ENCODE assay signal across 8 cellular contexts in the genomic region with DNA sequence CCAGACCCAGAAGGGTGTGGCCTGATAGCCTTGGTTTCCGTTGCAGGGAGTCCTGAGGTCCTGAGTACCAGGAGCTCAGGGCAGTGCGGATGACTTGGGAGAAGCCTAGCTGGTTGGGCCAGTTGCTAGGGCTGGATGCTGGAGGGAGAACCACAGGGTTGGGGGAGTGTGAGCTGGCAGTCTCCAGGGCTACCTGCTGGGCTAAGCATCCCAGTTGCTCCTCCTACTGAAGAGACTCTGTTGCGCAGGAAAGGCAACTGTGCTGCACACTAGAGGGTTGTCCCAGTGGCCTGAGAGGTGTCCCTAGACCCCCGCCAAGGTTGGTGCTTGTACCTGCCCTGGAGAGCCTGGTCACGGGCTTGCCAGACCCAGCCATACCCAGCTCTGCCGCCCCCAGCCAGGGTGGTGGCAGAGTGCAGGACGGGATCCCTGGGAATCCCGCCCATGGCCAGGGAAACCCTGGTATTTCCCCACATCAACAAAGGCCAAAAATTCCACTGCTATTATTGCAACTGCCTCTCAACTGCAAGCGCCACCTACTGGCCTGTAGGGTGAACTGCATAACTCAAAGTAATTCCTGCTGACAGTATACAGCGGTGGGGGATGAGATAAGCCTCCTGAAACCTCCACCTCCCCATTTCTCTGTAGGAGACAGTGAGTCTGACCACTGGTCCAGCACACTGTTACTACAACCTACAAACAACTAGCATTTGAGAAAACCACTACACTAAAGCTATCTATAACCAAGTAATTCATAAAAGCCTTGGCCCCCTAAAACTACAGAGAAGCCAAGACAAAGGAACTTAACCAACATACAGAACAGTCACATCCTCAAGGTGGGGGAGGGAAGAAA.
DNase-seq lines count a peak whose midpoint lies in the region; ATAC-seq and TF ChIP-seq lines count a peak whose summit lies in the region.

No MANE protein-coding gene starts in this region.

- H3K4me1 Mint-ChIP-seq in activated CD4-positive, alpha-beta T cell treated with anti-CD3 and anti-CD28 coated beads, Interleukin-2, amount 10 ng/mL, durations not matched to agents 7 days and 5 days: peaks cover 2% of the 10 kb centered on the region
- H3K4me1 Mint-ChIP-seq in natural killer cell treated with Interleukin-12 subunit alpha and Interleukin-12 subunit beta and Interleukin-15 and Interleukin-18, amount 100 ng/mL, for 72 hours (ENCODE audit: low read depth in 2 of 2): peaks cover 0 to 8% of the 10 kb centered on the region in 2 donors

- peaks cover 2% of the 10 kb centered on the region for H3K36me3 Mint-ChIP-seq in activated CD4-positive, alpha-beta T cell treated with anti-CD3 and anti-CD28 coated beads, Interleukin-2, amount 10 ng/mL, durations not matched to agents 7 days and 5 days (ENCODE audit: low read depth)
- peaks cover 5% of the 10 kb centered on the region for H3K36me3 Mint-ChIP-seq in natural killer cell treated with Interleukin-12 subunit alpha and Interleukin-12 subunit beta and Interleukin-15 and Interleukin-18, amount 100 ng/mL, for 72 hours

- peak; percentile 75 to 89 (median 85) for TF ChIP-seq CTCF in transverse colon (IDR thresholded peaks at IDR 0.05)

- DNase-seq in activated gamma-delta T cell treated with Interleukin-2 at 50 U/mL for 16 hours (peak; percentile 62), activated gamma-delta T cell (lab: John Stamatoyannopoulos, UW) (no peak), NCI-H146 (lab: John Stamatoyannopoulos, UW) (peak; percentile 60), transverse colon (peak; percentile 59)
- DNase-seq in activated CD4-positive, alpha-beta T cell treated with anti-CD3 and anti-CD28 coated beads, Interleukin-2, amount 10 ng/mL, durations not matched to agents 7 days and 5 days: peak; percentile 61
- peak; percentile 33 for DNase-seq in effector CD8-positive, alpha-beta T cell (lab: John Stamatoyannopoulos, UW)
- DNase-seq in natural killer cell treated with Interleukin-12 subunit alpha and Interleukin-12 subunit beta and Interleukin-15 and Interleukin-18, amount 100 ng/mL, for 72 hours (ENCODE audit: low spot score): peak; percentile 72

- 67% methylated on average over 10 of the region's 10 CpGs; no CpG with 5 or more reads in 1 of the 2 donors for WGBS in transverse colon (ENCODE audit: low coverage in 1 of 2), 2 donors

- no peaks in the 10 kb centered on the region for H3K27me3 ChIP-seq in transverse colon

- in situ Hi-C loops in transverse colon (cut with MboI; ENCODE audit: low pct_ligation_motif_present in 1 of 4, low pct_unique_long_range_greater_than_20kb in 1 of 4, low sequenced_read_pairs in 3 of 4): loop anchor here in 1 of 4 donors (25.0 kb wide), 1 partner anchor 170 kb away; a partner anchor contains a TSS

- H3K27ac Mint-ChIP-seq in activated CD4-positive, alpha-beta T cell treated with anti-CD3 and anti-CD28 coated beads, Interleukin-2, amount 10 ng/mL, durations not matched to agents 7 days and 5 days: no peak overlapping the region
- peak overlapping the region in 1 of 2 donors; percentile 11 for H3K27ac Mint-ChIP-seq in natural killer cell treated with Interleukin-12 subunit alpha and Interleukin-12 subunit beta and Interleukin-15 and Interleukin-18, amount 100 ng/mL, for 72 hours

- H3K9me3 Mint-ChIP-seq in activated CD4-positive, alpha-beta T cell treated with anti-CD3 and anti-CD28 coated beads, Interleukin-2, amount 10 ng/mL, durations not matched to agents 7 days and 5 days: peaks cover 5% of the 10 kb centered on the region
- H3K9me3 Mint-ChIP-seq in natural killer cell treated with Interleukin-12 subunit alpha and Interleukin-12 subunit beta and Interleukin-15 and Interleukin-18, amount 100 ng/mL, for 72 hours: no peaks in the 10 kb centered on the region

- H3K27me3 Mint-ChIP-seq in activated CD4-positive, alpha-beta T cell treated with anti-CD3 and anti-CD28 coated beads, Interleukin-2, amount 10 ng/mL, durations not matched to agents 7 days and 5 days: peaks cover 27% of the 10 kb centered on the region
- H3K27me3 Mint-ChIP-seq in natural killer cell treated with Interleukin-12 subunit alpha and Interleukin-12 subunit beta and Interleukin-15 and Interleukin-18, amount 100 ng/mL, for 72 hours: peaks cover 24 to 27% of the 10 kb centered on the region in 2 donors

- peaks cover 0 to 16% (median 1%) of the 10 kb centered on the region in 4 donors for H3K4me1 ChIP-seq in transverse colon

- TF ChIP-seq EP300 in transverse colon (IDR thresholded peaks at IDR 0.05; ENCODE audit: low read depth): no peak

- no peak overlapping the region for H3K4me3 ChIP-seq in transverse colon

- POLR2A ChIA-PET in activated CD4-positive, alpha-beta T cell treated with anti-CD3 and anti-CD28 coated beads, Interleukin-2, amount 10 ng/mL, durations not matched to agents 7 days and 5 days (lab: Charles Lee): interaction anchor here (0.6 kb wide), 1 partner anchor 166 kb away, joined by 3 read pairs; no protein-coding TSS in a partner anchor

- H3K9me3 ChIP-seq in transverse colon: no peaks in the 10 kb centered on the region

- peak; percentile 87 for ATAC-seq in HG02588 (IDR thresholded peaks at IDR 0.05; ENCODE audit: unreplicated experiment)
- ATAC-seq in natural killer cell treated with Interleukin-12 subunit alpha and Interleukin-12 subunit beta and Interleukin-15 and Interleukin-18, amount 100 ng/mL, for 72 hours: peak; percentile 74 to 79

- no peak overlapping the region for H3K27ac ChIP-seq in transverse colon

- intact Hi-C loops in transverse colon (cut with DNase I; ENCODE audit: low total_unique reads): no loop called here

- no peak overlapping the region for H3K4me3 Mint-ChIP-seq in activated CD4-positive, alpha-beta T cell treated with anti-CD3 and anti-CD28 coated beads, Interleukin-2, amount 10 ng/mL, durations not matched to agents 7 days and 5 days
- H3K4me3 Mint-ChIP-seq in natural killer cell treated with Interleukin-12 subunit alpha and Interleukin-12 subunit beta and Interleukin-15 and Interleukin-18, amount 100 ng/mL, for 72 hours: no peak overlapping the region

- CTCF ChIA-PET in activated CD4-positive, alpha-beta T cell treated with anti-CD3 and anti-CD28 coated beads, Interleukin-2, amount 10 ng/mL, durations not matched to agents 7 days and 5 days (lab: Charles Lee): interaction anchor here (0.6 to 1.7 kb wide), 11 partner anchors 9 to 427 kb away, joined by 3 to 7 read pairs (median 3); no protein-coding TSS in a partner anchor

- no peaks in the 10 kb centered on the region for H3K36me3 ChIP-seq in transverse colon

- no peak for TF ChIP-seq POLR2A in transverse colon (IDR thresholded peaks at IDR 0.05)
